16 cellular contexts compared by ENCODE assay signal in the genomic region with DNA sequence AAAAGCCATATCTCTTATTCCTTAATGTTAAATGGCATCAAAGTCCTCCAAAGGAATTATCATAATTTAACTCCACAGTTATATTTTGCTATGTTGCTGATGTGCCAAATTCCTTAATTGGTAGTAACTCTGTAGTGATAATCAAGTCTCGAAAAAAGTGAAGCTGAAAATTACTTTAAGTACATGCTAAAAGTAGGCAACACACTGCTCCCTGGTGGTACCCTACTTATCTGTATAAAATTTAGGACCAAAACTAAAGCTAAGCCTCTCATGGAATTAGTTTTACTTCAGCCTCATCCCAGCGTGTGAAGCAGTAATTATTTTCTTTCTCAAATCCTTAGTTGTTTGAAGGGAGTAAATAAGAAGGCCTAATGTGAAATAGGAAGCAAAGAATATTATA.
DNase-seq lines count a peak whose midpoint lies in the region; ATAC-seq, FAIRE-seq and TF ChIP-seq lines count a peak whose summit lies in the region.
"Had no signal": no experiment of that assay in that cellular context is flagged by ENCODE, and none has a peak within 500 bp of the region (broad histone marks: within the 10 kb centered on the region; RNA-seq: fewer than 3 reads in every experiment).

No MANE protein-coding gene starts in this region.

- H3K4me2 ChIP-seq in H9 (ENCODE audit: insufficient read depth, insufficient read length, low read length) (no peak overlapping the region), MM.1S (ENCODE audit: low read depth, low read length) (no peak overlapping the region)
- H3K4me2 ChIP-seq: BLaER1 treated with 17β-estradiol and CSF1 and Interleukin-3, amounts not matched to agents 10 nM and 100 nM had no signal

- H3K14ac ChIP-seq in H9 (ENCODE audit: insufficient read depth, low read length): no peak overlapping the region

- H3K9me3 Mint-ChIP-seq in H9: peaks cover 0 to 11% of the 10 kb centered on the region in 2 experiments; a peak in 4 of 5 replicates

- no peak overlapping the region for H3K27ac ChIP-seq in A673 (ENCODE audit: low read depth, low read length, poor library complexity, severe bottlenecking)
- no peak overlapping the region for H3K27ac ChIP-seq in H9 (ENCODE audit: insufficient read length, low read depth, low read length)
- no peak overlapping the region for H3K27ac ChIP-seq in left lung
- H3K27ac ChIP-seq in brain microvascular endothelial cell: no peak overlapping the region
- H3K27ac ChIP-seq in MM.1S (ENCODE audit: low read length): no peak overlapping the region
- H3K27ac ChIP-seq: BLaER1 treated with 17β-estradiol and CSF1 and Interleukin-3, amounts not matched to agents 10 nM and 100 nM; gastrocnemius medialis had no signal

- H2AFZ ChIP-seq in H9 (ENCODE audit: low read length): no peak overlapping the region
- H2AFZ ChIP-seq in MM.1S (ENCODE audit: low read length): no peak overlapping the region

- H2AK5ac ChIP-seq in H9 (ENCODE audit: insufficient read length, low read length): no peak overlapping the region

- TF ChIP-seq CTCF in A673 (conservative IDR thresholded peaks at IDR 0.05; ENCODE audit: low read depth, low read length) (peak; percentile 31; the same call in 1 of the 2 replicates), H9 (conservative IDR thresholded peaks at IDR 0.05) (0 out of 3 replicates have a peak, but pooled peaks have one; percentile 18), bronchial epithelial cell (IDR thresholded peaks at IDR 0.05; ENCODE audit: insufficient read depth, low read length, severe bottlenecking) (peak; percentile 6), left lung (IDR thresholded peaks at IDR 0.05) (no peak), brain microvascular endothelial cell (IDR thresholded peaks at IDR 0.05; ENCODE audit: low read depth, low read length, missing control alignments) (no peak), MM.1S (IDR thresholded peaks at IDR 0.05; ENCODE audit: low read length) (no peak)

- no peak overlapping the region for H3K4me3 Mint-ChIP-seq in H9
- H3K4me3 Mint-ChIP-seq: stimulated activated effector memory CD8-positive, alpha-beta T cell treated with anti-CD3 and anti-CD28 coated beads, Interleukin-12 subunit alpha, Interleukin-12 subunit beta, amount 100 ng/mL, for 72 hours had no signal

- H3K79me2 ChIP-seq in H9 (ENCODE audit: insufficient read depth, low read length) (no peaks in the 10 kb centered on the region), MM.1S (ENCODE audit: low read length) (no peaks in the 10 kb centered on the region)

- H3K4me1 ChIP-seq in A673 (ENCODE audit: insufficient read depth, low read length, poor library complexity, severe bottlenecking): no peaks in the 10 kb centered on the region
- H3K4me1 ChIP-seq in H9 (ENCODE audit: insufficient read depth, low read length): no peaks in the 10 kb centered on the region
- H3K4me1 ChIP-seq in left lung: no peaks in the 10 kb centered on the region
- H3K4me1 ChIP-seq in MM.1S (ENCODE audit: low read length): no peaks in the 10 kb centered on the region
- H3K4me1 ChIP-seq: BLaER1 treated with 17β-estradiol and CSF1 and Interleukin-3, amounts not matched to agents 10 nM and 100 nM; gastrocnemius medialis had no signal

- in situ Hi-C loops in brain microvascular endothelial cell (cut with HindIII; ENCODE audit: low pct_ligation_motif_present, low sequenced_read_pairs): no loop called here

- no peaks in the 10 kb centered on the region for H3F3A ChIP-seq in MM.1S (ENCODE audit: insufficient read depth, low read length)

- FAIRE-seq in bronchial epithelial cell (lab: Jason Lieb, UNC): no peak
- FAIRE-seq: colon had no signal

- no peaks in the 10 kb centered on the region for H3K79me1 ChIP-seq in H9 (ENCODE audit: insufficient read depth, low read depth, low read length, poor library complexity, severe bottlenecking)

- no peaks in the 10 kb centered on the region for H3K23me2 ChIP-seq in H9 (ENCODE audit: insufficient read length, low read depth, low read length, poor library complexity, severe bottlenecking)

- CTCF ChIA-PET in A673 (lab: Charles Lee): no interaction called here

- H3K9ac ChIP-seq in H9 (ENCODE audit: extremely low read depth, insufficient read length, low read length) (no peak overlapping the region), MM.1S (ENCODE audit: low read length) (no peak overlapping the region)
- H3K9ac ChIP-seq: BLaER1 treated with 17β-estradiol and CSF1 and Interleukin-3, amounts not matched to agents 10 nM and 100 nM had no signal

- H3K27me3 Mint-ChIP-seq in H9 (ENCODE audit: low read depth): no peaks in the 10 kb centered on the region

- peaks cover 26 to 34% (median 29%) of the 10 kb centered on the region in 3 experiments for H3K36me3 Mint-ChIP-seq in H9 (ENCODE audit: insufficient read depth in 1 of 3, low read depth in 3 of 3)

- ATAC-seq in left lung (peak; percentile 41), GM21737 (IDR thresholded peaks at IDR 0.05; ENCODE audit: unreplicated experiment) (no peak)
- ATAC-seq: stimulated activated effector memory CD8-positive, alpha-beta T cell treated with anti-CD3 and anti-CD28 coated beads, Interleukin-12 subunit alpha, Interleukin-12 subunit beta, amount 100 ng/mL, for 72 hours had no signal

- no peak overlapping the region for H3K18ac ChIP-seq in H9 (ENCODE audit: insufficient read length, low read depth, low read length)

- H4K5ac ChIP-seq in H9 (ENCODE audit: insufficient read length, low read depth, low read length): no peak overlapping the region

- intact Hi-C loops in A673 (cut with micrococcal nuclease; ENCODE audit: unreplicated experiment): no loop called here
- intact Hi-C loops in left lung (cut with DNase I): no loop called here

- BruUV-seq in A673 (replicated peaks; lab: Mats Ljungman, UMichigan): no TSS peak

- H3K23ac ChIP-seq in H9 (ENCODE audit: insufficient read length, low read depth, low read length): no peak overlapping the region

- H4K20me1 ChIP-seq in H9 (ENCODE audit: control insufficient read depth, insufficient read depth, insufficient read length) (no peaks in the 10 kb centered on the region), MM.1S (ENCODE audit: insufficient read depth, low read length) (no peaks in the 10 kb centered on the region)
- H4K20me1 ChIP-seq: BLaER1 treated with 17β-estradiol and CSF1 and Interleukin-3, amounts not matched to agents 10 nM and 100 nM had no signal

- H4K91ac ChIP-seq in H9 (ENCODE audit: insufficient read length, low read depth, low read length): no peak overlapping the region

- H3K36me3 ChIP-seq in A673 (ENCODE audit: insufficient read depth, low read length, poor library complexity, severe bottlenecking): no peaks in the 10 kb centered on the region
- H3K36me3 ChIP-seq in bronchial epithelial cell (ENCODE audit: control insufficient read depth, insufficient read depth, low read length): no peaks in the 10 kb centered on the region
- H3K36me3 ChIP-seq in left lung: peaks cover 0 to 13% of the 10 kb centered on the region in 2 donors
- H3K36me3 ChIP-seq in brain microvascular endothelial cell (replicated peaks): no peaks in the 10 kb centered on the region
- no peaks in the 10 kb centered on the region for H3K36me3 ChIP-seq in MM.1S (replicated peaks; ENCODE audit: insufficient read depth, low read length)
- H3K36me3 ChIP-seq: gastrocnemius medialis had no signal

- WGBS in H9 (ENCODE audit: extremely low coverage, insufficient read length, low lambda C conversion rate): no CpG with 5 or more reads among the region's 2 CpGs

- H3K27me3 ChIP-seq in A673 (replicated peaks; ENCODE audit: insufficient read depth, low read depth, low read length, poor library complexity): no peaks in the 10 kb centered on the region
- no peaks in the 10 kb centered on the region for H3K27me3 ChIP-seq in H9 (ENCODE audit: insufficient read depth, low read length)
- no peaks in the 10 kb centered on the region for H3K27me3 ChIP-seq in bronchial epithelial cell (ENCODE audit: control insufficient read depth, insufficient read depth, low read length)
- H3K27me3 ChIP-seq in left lung: no peaks in the 10 kb centered on the region
- H3K27me3 ChIP-seq in brain microvascular endothelial cell (replicated peaks): no peaks in the 10 kb centered on the region
- H3K27me3 ChIP-seq in MM.1S (replicated peaks; ENCODE audit: insufficient read depth, low read length): no peaks in the 10 kb centered on the region
- H3K27me3 ChIP-seq: BLaER1 treated with 17β-estradiol and CSF1 and Interleukin-3, amounts not matched to agents 10 nM and 100 nM; gastrocnemius medialis had no signal

- H2BK15ac ChIP-seq in H9 (ENCODE audit: low read depth, low read length): no peak overlapping the region

- no peak overlapping the region for H2BK12ac ChIP-seq in H9 (ENCODE audit: insufficient read length, low read depth, low read length)

- POLR2A ChIA-PET in A673 (lab: Charles Lee; ENCODE audit: low non-redundant PET): interaction anchor here (0.6 to 0.7 kb wide), 2 partner anchors 67 to 251 kb away, joined by 3 to 4 read pairs; no protein-coding TSS in a partner anchor

- no peak overlapping the region for H4K8ac ChIP-seq in H9 (replicated peaks; ENCODE audit: insufficient read length, low read depth, low read length)

- no peak overlapping the region for H3T11ph ChIP-seq in H9 (ENCODE audit: low read length)

- DNase-seq in A673 (ENCODE audit: low spot score) (no peak), H9 (no peak), bronchial epithelial cell (ENCODE audit: low read depth) (no peak), left lung (no peak), brain microvascular endothelial cell (no peak), NCI-H1048 (lab: John Stamatoyannopoulos, UW) (no peak), MM.1S (no peak)
- DNase-seq: activated CD4-positive, alpha-beta T cell treated with anti-CD3 and anti-CD28 coated beads for 1 hour; activated effector memory CD4-positive, alpha-beta T cell treated with anti-CD3 and anti-CD28 coated beads, Interleukin-2, amount 50 U/mL, for 16 hours; gastrocnemius medialis; NCI-H1436 treated with DMSO at 0.1 percent for 48 hours; NCI-H748 treated with DMSO at 0.1 percent for 48 hours had no signal

- no peaks in the 10 kb centered on the region for H3K4me1 Mint-ChIP-seq in H9
- H3K4me1 Mint-ChIP-seq: stimulated activated effector memory CD8-positive, alpha-beta T cell treated with anti-CD3 and anti-CD28 coated beads, Interleukin-12 subunit alpha, Interleukin-12 subunit beta, amount 100 ng/mL, for 72 hours had no signal

- H3K56ac ChIP-seq in H9 (ENCODE audit: insufficient read length, low read depth, low read length): no peak overlapping the region

- no peak overlapping the region for H3K4ac ChIP-seq in H9 (ENCODE audit: low read depth, low read length)

- no peak overlapping the region for H2BK120ac ChIP-seq in H9 (ENCODE audit: low read depth, low read length, poor library complexity, severe bottlenecking)

- no peak overlapping the region for H2BK5ac ChIP-seq in H9 (ENCODE audit: insufficient read length, low read length)

- H3K27ac Mint-ChIP-seq in H9: no peak overlapping the region
- H3K27ac Mint-ChIP-seq: stimulated activated effector memory CD8-positive, alpha-beta T cell treated with anti-CD3 and anti-CD28 coated beads, Interleukin-12 subunit alpha, Interleukin-12 subunit beta, amount 100 ng/mL, for 72 hours had no signal

- no peak overlapping the region for H3K4me3 ChIP-seq in A673 (ENCODE audit: low read depth, low read length, poor library complexity, severe bottlenecking)
- H3K4me3 ChIP-seq in bronchial epithelial cell (ENCODE audit: low read depth, low read length): no peak overlapping the region
- no peak overlapping the region for H3K4me3 ChIP-seq in left lung
- no peak overlapping the region for H3K4me3 ChIP-seq in brain microvascular endothelial cell (ENCODE audit: low read depth, low read length)
- no peak overlapping the region for H3K4me3 ChIP-seq in MM.1S (ENCODE audit: low read length)
- H3K4me3 ChIP-seq: BLaER1 treated with 17β-estradiol and CSF1 and Interleukin-3, amounts not matched to agents 10 nM and 100 nM; gastrocnemius medialis had no signal

- H2BK20ac ChIP-seq in H9 (ENCODE audit: low read depth, low read length, poor library complexity, severe bottlenecking): no peak overlapping the region

- H3K9me2 ChIP-seq in MM.1S (replicated peaks; ENCODE audit: insufficient read depth, low read length): no peaks in the 10 kb centered on the region

- H3K9me3 ChIP-seq in A673 (ENCODE audit: low read depth, low read length, poor library complexity, severe bottlenecking): no peaks in the 10 kb centered on the region
- no peaks in the 10 kb centered on the region for H3K9me3 ChIP-seq in H9 (ENCODE audit: control insufficient read depth, low read depth, low read length)
- peaks cover 0 to 6% of the 10 kb centered on the region in 2 donors for H3K9me3 ChIP-seq in left lung
- H3K9me3 ChIP-seq in MM.1S (replicated peaks; ENCODE audit: insufficient read depth, low read length): no peaks in the 10 kb centered on the region
- H3K9me3 ChIP-seq: gastrocnemius medialis had no signal

Comparison
In these comparisons a context has a peak if more than half of its experiments do, and no peak if none do; other contexts are left out.
1. CTCF ChIP-seq: peak in A673 (single experiment), H9 (single experiment) and bronchial epithelial cell (single experiment); none in left lung (0 of 2), brain microvascular endothelial cell (single experiment) and MM.1S (single experiment).